Comparison of ENCODE assay signal across 8 cellular contexts in the genomic region with DNA sequence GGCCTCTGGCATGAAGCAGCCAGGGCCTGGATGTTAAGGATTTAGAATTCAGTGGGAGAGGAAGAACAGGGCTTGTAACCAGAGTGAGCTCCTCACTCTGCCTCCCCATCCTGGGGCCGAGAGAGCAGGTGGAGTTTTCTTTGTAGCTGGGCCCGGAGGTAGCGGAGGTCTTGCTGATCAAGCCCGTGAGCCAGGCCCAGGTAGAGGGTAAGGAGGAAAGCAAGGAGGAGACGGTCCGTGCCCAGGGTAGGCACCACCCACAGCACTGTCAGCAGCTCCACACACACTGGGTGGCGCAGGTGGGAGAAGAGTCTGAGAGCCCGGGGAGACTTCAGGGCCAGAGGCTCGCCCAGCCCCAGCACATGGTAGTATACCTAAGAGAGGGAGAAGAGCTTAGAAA. TPM values are rescaled to one million over a fixed set of nuclear protein-coding genes. Genes with fewer than 3 reads are reported as not detected.
DNase-seq lines count a peak whose midpoint lies in the region; TF ChIP-seq lines count a peak whose summit lies in the region.

No MANE protein-coding gene starts in this region.

- H3K4me3 Mint-ChIP-seq in activated naive CD4-positive, alpha-beta T cell treated with anti-CD3 and anti-CD28 coated beads, Interleukin-2, amount 10 ng/mL, durations not matched to agents 7 days and 5 days, result peak overlapping the region; percentile 99
- peak overlapping the region; percentile 97 for H3K4me3 Mint-ChIP-seq in activated T-helper 2 cell treated with anti-CD3 and anti-CD28 coated beads, Interferon-gamma antibody, Interleukin-2, Interleukin-4, amounts not matched to agents 10 μg/mL and 5 μg/mL and 100 μg/mL, durations not matched to agents 14 hours and 24 hours and 36 hours (ENCODE audit: low read depth)
- peak overlapping the region; percentile 99 for H3K4me3 Mint-ChIP-seq in type B pancreatic cell

- no peak for TF ChIP-seq RAD21 in liver (IDR thresholded peaks at IDR 0.05)

- peak overlapping the region; percentile 90 for H3K27ac Mint-ChIP-seq in activated naive CD4-positive, alpha-beta T cell treated with anti-CD3 and anti-CD28 coated beads, Interleukin-2, amount 10 ng/mL, durations not matched to agents 7 days and 5 days
- H3K27ac Mint-ChIP-seq in activated T-helper 2 cell treated with anti-CD3 and anti-CD28 coated beads, Interferon-gamma antibody, Interleukin-2, Interleukin-4, amounts not matched to agents 10 μg/mL and 5 μg/mL and 100 μg/mL, durations not matched to agents 14 hours and 24 hours and 36 hours, result peak overlapping the region; percentile 93
- H3K27ac Mint-ChIP-seq in type B pancreatic cell, result peak overlapping the region; percentile 81

- no peak for TF ChIP-seq CTCF in liver (IDR thresholded peaks at IDR 0.05; ENCODE audit: low read depth, low read length, missing input control)
- no peak for TF ChIP-seq CTCF in type B pancreatic cell (conservative IDR thresholded peaks at IDR 0.05)

- no peaks in the 10 kb centered on the region for H3K27me3 ChIP-seq in liver (ENCODE audit: control insufficient read depth in 4 of 4, insufficient read depth in 4 of 4, low read length in 3 of 4)

- DNase-seq in activated naive CD4-positive, alpha-beta T cell treated with anti-CD3 and anti-CD28 coated beads, Interleukin-2, amount 10 ng/mL, durations not matched to agents 7 days and 5 days, result no peak
- no peak for DNase-seq in activated naive CD4-positive, alpha-beta T cell treated with anti-CD3 and anti-CD28 coated beads, Interleukin-2, amount 50 U/mL, for 16 hours
- no peak for DNase-seq in activated T-helper 2 cell treated with anti-CD3 and anti-CD28 coated beads, Interferon-gamma antibody, Interleukin-2, Interleukin-4, amounts not matched to agents 10 μg/mL and 5 μg/mL and 100 μg/mL, durations not matched to agents 14 hours and 24 hours and 36 hours (ENCODE audit: low spot score)
- DNase-seq in type B pancreatic cell (ENCODE audit: extremely low spot score, unreplicated experiment) (no peak), kidney tubule cell (ENCODE audit: low spot score) (no peak), superior temporal gyrus (ENCODE audit: extremely low spot score) (no peak)
- no peak for DNase-seq in central memory CD4-positive, alpha-beta T cell

- H3K36me3 ChIP-seq in liver (ENCODE audit: control insufficient read depth in 4 of 4, insufficient read depth in 3 of 4, low read depth in 1 of 4, low read length in 3 of 4), result no peaks in the 10 kb centered on the region

- no peaks in the 10 kb centered on the region for H3K9me3 ChIP-seq in liver (ENCODE audit: control insufficient read depth in 4 of 4, low read length in 3 of 4)

- H3K27ac ChIP-seq in liver (ENCODE audit: low read depth in 1 of 2, low read length in 2 of 2), result peak overlapping the region; percentile 97 to 99

- peaks cover 37% of the 10 kb centered on the region for H3K36me3 Mint-ChIP-seq in activated naive CD4-positive, alpha-beta T cell treated with anti-CD3 and anti-CD28 coated beads, Interleukin-2, amount 10 ng/mL, durations not matched to agents 7 days and 5 days
- H3K36me3 Mint-ChIP-seq in activated T-helper 2 cell treated with anti-CD3 and anti-CD28 coated beads, Interferon-gamma antibody, Interleukin-2, Interleukin-4, amounts not matched to agents 10 μg/mL and 5 μg/mL and 100 μg/mL, durations not matched to agents 14 hours and 24 hours and 36 hours (ENCODE audit: low read depth), result peaks cover 32% of the 10 kb centered on the region
- peaks cover 7% of the 10 kb centered on the region for H3K36me3 Mint-ChIP-seq in type B pancreatic cell

- peaks cover 20 to 63% (median 48%) of the 10 kb centered on the region in 4 donors for H3K4me1 ChIP-seq in liver (ENCODE audit: control insufficient read depth in 4 of 4, insufficient read depth in 4 of 4, low read length in 3 of 4)

- H3K27me3 Mint-ChIP-seq in activated naive CD4-positive, alpha-beta T cell treated with anti-CD3 and anti-CD28 coated beads, Interleukin-2, amount 10 ng/mL, durations not matched to agents 7 days and 5 days, result no peaks in the 10 kb centered on the region
- no peaks in the 10 kb centered on the region for H3K27me3 Mint-ChIP-seq in activated T-helper 2 cell treated with anti-CD3 and anti-CD28 coated beads, Interferon-gamma antibody, Interleukin-2, Interleukin-4, amounts not matched to agents 10 μg/mL and 5 μg/mL and 100 μg/mL, durations not matched to agents 14 hours and 24 hours and 36 hours (ENCODE audit: low read depth)
- no peaks in the 10 kb centered on the region for H3K27me3 Mint-ChIP-seq in type B pancreatic cell

- no peak overlapping the region for H3K4me3 ChIP-seq in liver (ENCODE audit: low read depth in 1 of 3, low read length in 3 of 3)

- peaks cover 45% of the 10 kb centered on the region for H3K4me1 Mint-ChIP-seq in activated naive CD4-positive, alpha-beta T cell treated with anti-CD3 and anti-CD28 coated beads, Interleukin-2, amount 10 ng/mL, durations not matched to agents 7 days and 5 days
- H3K4me1 Mint-ChIP-seq in activated T-helper 2 cell treated with anti-CD3 and anti-CD28 coated beads, Interferon-gamma antibody, Interleukin-2, Interleukin-4, amounts not matched to agents 10 μg/mL and 5 μg/mL and 100 μg/mL, durations not matched to agents 14 hours and 24 hours and 36 hours (ENCODE audit: low read depth), result peaks cover 31% of the 10 kb centered on the region
- H3K4me1 Mint-ChIP-seq in type B pancreatic cell (ENCODE audit: unreplicated experiment), result peaks cover 54% of the 10 kb centered on the region

- intact Hi-C loops in activated T-helper 2 cell treated with anti-CD3 and anti-CD28 coated beads, Interferon-gamma antibody, Interleukin-2, Interleukin-4, amounts not matched to agents 10 μg/mL and 5 μg/mL and 100 μg/mL, durations not matched to agents 14 hours and 24 hours and 36 hours (cut with micrococcal nuclease), result loop anchor here (5.0 kb wide), 2 partner anchors 131 to 964 kb away; a partner anchor contains a TSS

- H3K9me3 Mint-ChIP-seq in activated naive CD4-positive, alpha-beta T cell treated with anti-CD3 and anti-CD28 coated beads, Interleukin-2, amount 10 ng/mL, durations not matched to agents 7 days and 5 days, result no peaks in the 10 kb centered on the region
- H3K9me3 Mint-ChIP-seq in activated T-helper 2 cell treated with anti-CD3 and anti-CD28 coated beads, Interferon-gamma antibody, Interleukin-2, Interleukin-4, amounts not matched to agents 10 μg/mL and 5 μg/mL and 100 μg/mL, durations not matched to agents 14 hours and 24 hours and 36 hours, result no peaks in the 10 kb centered on the region
- H3K9me3 Mint-ChIP-seq in type B pancreatic cell, result no peaks in the 10 kb centered on the region

- 96% methylated on average over 9 of the region's 9 CpGs for WGBS in liver

- no peak overlapping the region for H3K9ac ChIP-seq in liver (ENCODE audit: low read depth in 1 of 2, low read length in 2 of 2)

- CTCF ChIA-PET in activated naive CD4-positive, alpha-beta T cell treated with anti-CD3 and anti-CD28 coated beads, Interleukin-2, amount 10 ng/mL, durations not matched to agents 7 days and 5 days (lab: Charles Lee), result interaction anchor here (0.6 to 2.8 kb wide), 6 partner anchors 8 to 38 kb away, joined by 3 to 11 read pairs (median 6); a partner anchor contains a TSS

TF ChIP-seq in liver, 16 proteins besides CTCF, POLR2A, EP300 and RAD21 (continues in another document):
- TF ChIP-seq GABPA (IDR thresholded peaks at IDR 0.05 in 1 of 2, conservative IDR thresholded peaks at IDR 0.05 in 1 of 2) (no peak), FOXA1 (IDR thresholded peaks at IDR 0.05) (no peak), HNF4A (conservative IDR thresholded peaks at IDR 0.05) (no peak), EGR1 (IDR thresholded peaks at IDR 0.05; ENCODE audit: low read depth in 2 of 2) (no peak), HNF4G (IDR thresholded peaks at IDR 0.05) (no peak)

RNA-seq across cellular contexts. Expression of a gene that starts 2.1 kb away (rescaled TPM):
- total RNA-seq in activated T-helper 2 cell treated with anti-CD3 and anti-CD28 coated beads, Interferon-gamma antibody, Interleukin-2, Interleukin-4, amounts not matched to agents 10 μg/mL and 5 μg/mL and 100 μg/mL, durations not matched to agents 14 hours and 24 hours and 36 hours, result 137 and 144 TPM in 2 replicates
- total RNA-seq in liver (10 to 100 TPM; 11.4 to 11.5 TPM), type B pancreatic cell (ENCODE audit: low replicate concordance) (16.8 and 33.1 TPM in 2 replicates)
- polyA plus RNA-seq in liver, result 10 to 100 TPM in 1 of 2 donors, 1 to 10 TPM in 1; 7.4 to 17.4 TPM

RNA-seq across cellular contexts. Expression of a gene that starts 2.2 kb away (rescaled TPM):
- total RNA-seq in activated T-helper 2 cell treated with anti-CD3 and anti-CD28 coated beads, Interferon-gamma antibody, Interleukin-2, Interleukin-4, amounts not matched to agents 10 μg/mL and 5 μg/mL and 100 μg/mL, durations not matched to agents 14 hours and 24 hours and 36 hours, result 23.1 and 24.2 TPM in 2 replicates
- total RNA-seq in liver (1 to 10 TPM in 1 of 2 donors, under 1 TPM in 1; 0.59 to 2.3 TPM), type B pancreatic cell (ENCODE audit: low replicate concordance) (21.8 and 48.9 TPM in 2 replicates)
- 1 to 10 TPM; 2.4 to 3.3 TPM for polyA plus RNA-seq in liver

RNA-seq across cellular contexts. Expression of a gene that starts 15.8 kb away (rescaled TPM):
- total RNA-seq in activated T-helper 2 cell treated with anti-CD3 and anti-CD28 coated beads, Interferon-gamma antibody, Interleukin-2, Interleukin-4, amounts not matched to agents 10 μg/mL and 5 μg/mL and 100 μg/mL, durations not matched to agents 14 hours and 24 hours and 36 hours, result 48.4 and 48.5 TPM in 2 replicates
- total RNA-seq in liver (10 to 100 TPM; 20.6 to 23.9 TPM), type B pancreatic cell (ENCODE audit: low replicate concordance) (29.0 and 29.6 TPM in 2 replicates)
- 10 to 100 TPM; 10.1 to 14.2 TPM for polyA plus RNA-seq in liver

RNA-seq across cellular contexts. Expression of a gene that starts 28.5 kb away (rescaled TPM):
- 88.3 and 96.6 TPM in 2 replicates for total RNA-seq in activated T-helper 2 cell treated with anti-CD3 and anti-CD28 coated beads, Interferon-gamma antibody, Interleukin-2, Interleukin-4, amounts not matched to agents 10 μg/mL and 5 μg/mL and 100 μg/mL, durations not matched to agents 14 hours and 24 hours and 36 hours
- total RNA-seq in liver, result 10 to 100 TPM in 1 of 2 donors, 1 to 10 TPM in 1; 9.0 to 15.5 TPM
- polyA plus RNA-seq in liver, result 1 to 10 TPM; 5.9 to 7.7 TPM
- 30.1 and 71.3 TPM in 2 replicates for total RNA-seq in type B pancreatic cell (ENCODE audit: low replicate concordance)

RNA-seq across cellular contexts. Expression of a gene that starts 31.6 kb away (rescaled TPM):
- 1,115 and 1,128 TPM in 2 replicates for total RNA-seq in activated T-helper 2 cell treated with anti-CD3 and anti-CD28 coated beads, Interferon-gamma antibody, Interleukin-2, Interleukin-4, amounts not matched to agents 10 μg/mL and 5 μg/mL and 100 μg/mL, durations not matched to agents 14 hours and 24 hours and 36 hours
- total RNA-seq in liver (100 to 1,000 TPM; 197 to 533 TPM), type B pancreatic cell (ENCODE audit: low replicate concordance) (560 and 1,225 TPM in 2 replicates)
- 100 to 1,000 TPM; 115 to 224 TPM for polyA plus RNA-seq in liver
